ENCODE assay signal across 31 cellular contexts in genomic region chr1:35294809-35295208, GRCh38.
"Had no signal": no experiment of that assay in that cellular context is flagged by ENCODE, and none has a peak within 500 bp of the region (broad histone marks: within the 10 kb centered on the region; RNA-seq: fewer than 3 reads in every experiment).

No MANE protein-coding gene starts in this region.

- H3K36me3 Mint-ChIP-seq: natural killer cell had no signal

- H3K4me3 ChIP-seq: neural progenitor cell, ovary, psoas muscle, skin epidermis, smooth muscle cell, spleen, suprapubic skin, testis, tibial artery, transverse colon, upper lobe of right lung, uterus had no signal

- H3K4me3 Mint-ChIP-seq: natural killer cell; nephron; neural progenitor cell; stimulated activated memory B cell treated with anti-CD40 and anti-IgM and Interleukin-4, amounts not matched to agents 10 μg/mL and 1 μg/mL and 100 μg/mL, for 72 hours; stimulated activated naive CD8-positive, alpha-beta T cell treated with anti-CD3 and anti-CD28 coated beads, Interleukin-15, amount 100 ng/mL, for 72 hours; type B pancreatic cell had no signal

- H3K4me1 Mint-ChIP-seq: nephron, neural progenitor cell had no signal

- H3K9me3 ChIP-seq: ovary, psoas muscle, spleen, suprapubic skin, testis, tibial artery, transverse colon, upper lobe of right lung, uterus had no signal

- ATAC-seq: natural killer cell; psoas muscle; right cardiac atrium; sciatic nerve; stimulated activated memory B cell treated with anti-CD40 and anti-IgM and Interleukin-4, amounts not matched to agents 10 μg/mL and 1 μg/mL and 100 μg/mL, for 72 hours; stimulated activated naive CD8-positive, alpha-beta T cell treated with anti-CD3 and anti-CD28 coated beads, Interleukin-15, amount 100 ng/mL, for 72 hours; stimulated activated naive CD8-positive, alpha-beta T cell treated with anti-CD3 and anti-CD28 coated beads, Interleukin-15, Interleukin-2, amounts not matched to agents 100 U/mL and 50 U/mL, for 24 hours; upper lobe of right lung had no signal

- H3K27ac Mint-ChIP-seq: natural killer cell; nephron; neural progenitor cell; progenitor cell of endocrine pancreas; stimulated activated memory B cell treated with anti-CD40 and anti-IgM and Interleukin-4, amounts not matched to agents 10 μg/mL and 1 μg/mL and 100 μg/mL, for 72 hours; type B pancreatic cell had no signal

- DNase-seq: natural killer cell; occipital lobe; ovary; posterior cingulate gyrus; psoas muscle; right cardiac atrium; spleen; stimulated activated CD4-positive, alpha-beta T cell treated with anti-CD3 and anti-CD28 coated beads, Interleukin-12 subunit alpha, Interleukin-12 subunit beta, amount 100 ng/mL, for 4 hours; stimulated activated CD4-positive, alpha-beta T cell treated with anti-CD3 and anti-CD28 coated beads, Interleukin-1b, Interleukin-23, amount 100 ng/mL, for 48 hours; stimulated activated CD4-positive, alpha-beta T cell treated with anti-CD3 and anti-CD28 coated beads, Interleukin-4, amount 100 ng/mL, for 1 hour; stimulated activated CD4-positive, alpha-beta T cell treated with anti-CD3 and anti-CD28 coated beads, Interleukin-4, amount 100 ng/mL, for 4 hours; stimulated activated CD8-positive, alpha-beta memory T cell treated with anti-CD3 and anti-CD28 coated beads, Interleukin-4, amount 100 ng/mL, for 48 hours; stimulated activated naive CD4-positive, alpha-beta T cell; stimulated activated naive CD8-positive, alpha-beta T cell treated with anti-CD3 and anti-CD28 coated beads, Interleukin-15, amount 100 ng/mL, for 72 hours; stimulated activated naive CD8-positive, alpha-beta T cell treated with anti-CD3 and anti-CD28 coated beads, Interleukin-15, Interleukin-2, amounts not matched to agents 100 U/mL and 50 U/mL, for 24 hours; substantia nigra; testis; tibial artery; transverse colon; upper lobe of right lung; uterus had no signal

- H3K27me3 ChIP-seq: neural progenitor cell, ovary, spleen, suprapubic skin, testis, tibial artery, transverse colon, upper lobe of right lung, uterus had no signal

- H3K27me3 Mint-ChIP-seq: progenitor cell of endocrine pancreas; stimulated activated memory B cell treated with anti-CD40 and anti-IgM and Interleukin-4, amounts not matched to agents 10 μg/mL and 1 μg/mL and 100 μg/mL, for 72 hours; stimulated activated naive CD8-positive, alpha-beta T cell treated with anti-CD3 and anti-CD28 coated beads, Interleukin-15, amount 100 ng/mL, for 72 hours; type B pancreatic cell had no signal

- H3K4me1 ChIP-seq: neural progenitor cell, parathyroid adenoma, uterus had no signal

- H3K36me3 ChIP-seq: ovary, transverse colon, uterus had no signal

- H3K9me3 Mint-ChIP-seq: natural killer cell; nephron; neural progenitor cell; stimulated activated memory B cell treated with anti-CD40 and anti-IgM and Interleukin-4, amounts not matched to agents 10 μg/mL and 1 μg/mL and 100 μg/mL, for 72 hours; stimulated activated naive CD8-positive, alpha-beta T cell treated with anti-CD3 and anti-CD28 coated beads, Interleukin-15, amount 100 ng/mL, for 72 hours; type B pancreatic cell had no signal

- H3K27ac ChIP-seq: neural progenitor cell, ovary, parathyroid adenoma, psoas muscle, skin epidermis, spleen, suprapubic skin, testis, tibial artery, transverse colon, upper lobe of right lung, uterus had no signal
